Comparison of ENCODE assay signal across 10 cellular contexts in the genomic region with DNA sequence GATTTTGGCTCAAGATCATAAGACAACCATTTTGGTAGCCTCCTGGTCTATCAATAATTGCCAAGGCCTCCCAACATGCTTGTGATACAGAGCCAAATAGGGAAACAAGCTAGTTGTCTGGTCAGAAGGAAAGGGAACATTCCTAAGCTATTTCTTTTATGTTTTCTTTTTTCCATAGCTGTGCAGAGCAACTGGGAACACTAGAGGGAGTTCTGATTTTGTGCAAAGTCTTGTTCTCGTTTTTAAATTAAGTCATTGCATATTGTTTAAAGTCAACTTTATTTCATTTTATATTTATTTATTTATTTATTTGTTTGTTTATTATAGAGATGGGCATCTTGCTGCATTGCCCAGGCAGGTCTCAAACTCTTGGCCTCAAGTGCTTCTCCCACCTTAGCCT.
DNase-seq lines count a peak whose midpoint lies in the region; ATAC-seq, FAIRE-seq and TF ChIP-seq lines count a peak whose summit lies in the region.
"Had no signal": no experiment of that assay in that cellular context is flagged by ENCODE, and none has a peak within 500 bp of the region (broad histone marks: within the 10 kb centered on the region; RNA-seq: fewer than 3 reads in every experiment).

No MANE protein-coding gene starts in this region.

- H3K27me3 ChIP-seq in GM06990 (replicated peaks; ENCODE audit: control insufficient read depth, insufficient read depth, low read length) (no peaks in the 10 kb centered on the region), psoas muscle (ENCODE audit: insufficient read depth in 3 of 3, low read length in 2 of 3) (no peaks in the 10 kb centered on the region)

- H3K27me3 Mint-ChIP-seq in chondrocyte (ENCODE audit: low read depth) = no peaks in the 10 kb centered on the region

- H3K4me1 ChIP-seq in psoas muscle = no peaks in the 10 kb centered on the region

- no peaks in the 10 kb centered on the region for H3K9me3 Mint-ChIP-seq in chondrocyte (ENCODE audit: low read depth)

- no peak for DNase-seq in GM06990 (ENCODE audit: extremely low read depth, insufficient read length)
- no peak for DNase-seq in NB4 (ENCODE audit: low read depth)
- no peak for DNase-seq in chondrocyte (ENCODE audit: low spot score)
- peak; percentile 0 for DNase-seq in midbrain (lab: John Stamatoyannopoulos, UW)
- no peak for DNase-seq in psoas muscle
- DNase-seq in GM19239 (ENCODE audit: insufficient read length, low spot score) = no peak
- DNase-seq: T1000 had no signal

- intact Hi-C loops in psoas muscle (cut with DNase I) = no loop called here

- ATAC-seq in HG02759 (IDR thresholded peaks at IDR 0.05; ENCODE audit: unreplicated experiment) (no peak), psoas muscle (no peak), HG03139 (IDR thresholded peaks at IDR 0.05; ENCODE audit: unreplicated experiment) (no peak)

- TF ChIP-seq CTCF in GM06990 (IDR thresholded peaks at IDR 0.05; ENCODE audit: insufficient read depth, low read length, poor library complexity, severe bottlenecking) (peak; percentile 26), NB4 (IDR thresholded peaks at IDR 0.05; ENCODE audit: low read depth, low read length) (peak; percentile 7), chondrocyte (IDR thresholded peaks at IDR 0.05) (peak; percentile 80), psoas muscle (IDR thresholded peaks at IDR 0.05) (no peak)

- H3K4me3 ChIP-seq in GM06990 (replicated peaks; ENCODE audit: low read depth, low read length) (no peak overlapping the region), NB4 (ENCODE audit: low read depth, low read length) (no peak overlapping the region), psoas muscle (no peak overlapping the region)

- no peaks in the 10 kb centered on the region for H3K9me3 ChIP-seq in psoas muscle

- H3K36me3 ChIP-seq in GM06990 (ENCODE audit: control insufficient read depth, insufficient read depth, low read length) (no peaks in the 10 kb centered on the region), psoas muscle (ENCODE audit: insufficient read depth in 1 of 2, low read depth in 1 of 2) (no peaks in the 10 kb centered on the region)

- no peak for TF ChIP-seq POLR2A in NB4 (IDR thresholded peaks at IDR 0.05; ENCODE audit: extremely low read depth, insufficient read length)

- H3K4me3 Mint-ChIP-seq in chondrocyte (ENCODE audit: unreplicated experiment) = no peak overlapping the region
- H3K4me3 Mint-ChIP-seq: activated T-helper 1 cell treated with anti-CD3 and anti-CD28 coated beads, Interleukin-12 subunit alpha, Interleukin-12 subunit beta, Interleukin-2, Interleukin-4 antibody, amounts not matched to agents 30 ng/mL and 10 ng/mL and 1 ng/mL, durations not matched to agents 14 hours and 24 hours and 36 hours had no signal

- WGBS in psoas muscle, 3 donors = 1 to 9% (median 3%) methylated on average over 1 of the region's 1 CpG

- peaks cover 7% of the 10 kb centered on the region for H3K4me1 Mint-ChIP-seq in chondrocyte (ENCODE audit: low read depth)

- H3K36me3 Mint-ChIP-seq in chondrocyte (ENCODE audit: low read depth) = no peaks in the 10 kb centered on the region

- no peak overlapping the region for H3K27ac Mint-ChIP-seq in chondrocyte (ENCODE audit: unreplicated experiment)
- H3K27ac Mint-ChIP-seq: activated T-helper 1 cell treated with anti-CD3 and anti-CD28 coated beads, Interleukin-12 subunit alpha, Interleukin-12 subunit beta, Interleukin-2, Interleukin-4 antibody, amounts not matched to agents 30 ng/mL and 10 ng/mL and 1 ng/mL, durations not matched to agents 14 hours and 24 hours and 36 hours had no signal

- no peak overlapping the region for H3K27ac ChIP-seq in psoas muscle

- FAIRE-seq in GM19239 (lab: Jason Lieb, UNC) = no peak
